In genomic region chr2:65315042-65315441, GRCh38 we compare ENCODE assay signal across 1 cellular context.
TF ChIP-seq lines count a peak whose summit lies in the region.

No MANE protein-coding gene starts in this region.

TF ChIP-seq in IMR-90, 13 proteins besides CTCF, POLR2A, EP300 and RAD21 (continued from another document):
- no peak for TF ChIP-seq MAFK (IDR thresholded peaks at IDR 0.05; ENCODE audit: low read depth, low read length)
- no peak for TF ChIP-seq USF2 (IDR thresholded peaks at IDR 0.05; ENCODE audit: low read depth, low read length)
- no peak for TF ChIP-seq RFX5 (IDR thresholded peaks at IDR 0.05; ENCODE audit: low read depth, low read length)
- TF ChIP-seq BHLHE40 (IDR thresholded peaks at IDR 0.05; ENCODE audit: low read depth, low read length), result no peak
- TF ChIP-seq MXI1 (IDR thresholded peaks at IDR 0.05; ENCODE audit: borderline replicate concordance, low read depth, low read length), result no peak
- no peak for TF ChIP-seq RCOR1 (IDR thresholded peaks at IDR 0.05; ENCODE audit: insufficient replicate concordance, low read length)
- TF ChIP-seq CEBPB (IDR thresholded peaks at IDR 0.05; ENCODE audit: low read depth, low read length), result no peak
